ENCODE assay signal across 27 cellular contexts in the genomic region with DNA sequence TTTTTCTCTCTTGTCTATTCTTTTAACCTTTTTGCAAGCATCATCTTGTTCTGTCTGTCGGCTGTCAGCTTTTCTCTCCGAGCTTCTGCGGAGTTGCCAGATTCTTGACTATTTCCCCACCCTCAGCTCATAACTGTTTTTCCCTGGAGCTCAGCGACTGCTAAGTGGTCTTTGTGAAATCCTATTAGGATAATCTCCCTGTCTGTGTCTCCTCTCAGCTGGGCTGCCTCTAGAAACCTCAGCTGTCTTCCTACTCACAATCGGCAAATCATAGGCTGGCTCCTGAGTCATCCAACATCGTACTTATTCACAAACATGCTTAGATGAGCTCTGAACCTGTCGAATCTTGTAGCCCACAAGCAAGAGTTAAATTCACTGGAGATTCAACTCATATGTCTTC.
DNase-seq lines count a peak whose midpoint lies in the region; ATAC-seq, FAIRE-seq and TF ChIP-seq lines count a peak whose summit lies in the region.
"Had no signal": no experiment of that assay in that cellular context is flagged by ENCODE, and none has a peak within 500 bp of the region (broad histone marks: within the 10 kb centered on the region; RNA-seq: fewer than 3 reads in every experiment).

No MANE protein-coding gene starts in this region.

- no peaks in the 10 kb centered on the region for H3K36me3 Mint-ChIP-seq in neural progenitor cell
- H3K36me3 Mint-ChIP-seq: IgD-negative memory B cell had no signal

- H3K36me3 ChIP-seq in neural progenitor cell = no peaks in the 10 kb centered on the region
- no peaks in the 10 kb centered on the region for H3K36me3 ChIP-seq in pancreas
- H3K36me3 ChIP-seq in hepatocyte (replicated peaks; ENCODE audit: insufficient read depth, low read depth) = no peaks in the 10 kb centered on the region
- H3K36me3 ChIP-seq: SJSA1 had no signal

- no peaks in the 10 kb centered on the region for H3K4me1 ChIP-seq in neural progenitor cell
- H3K4me1 ChIP-seq in pancreas = no peaks in the 10 kb centered on the region
- H3K4me1 ChIP-seq in hepatocyte (ENCODE audit: insufficient read depth) = no peaks in the 10 kb centered on the region
- H3K4me1 ChIP-seq: SJSA1 had no signal

- H3K27ac Mint-ChIP-seq in neural progenitor cell = no peak overlapping the region
- H3K27ac Mint-ChIP-seq: H9, IgD-negative memory B cell had no signal

- TF ChIP-seq CTCF in epithelial cell of esophagus (IDR thresholded peaks at IDR 0.05; ENCODE audit: insufficient read depth, low read depth, low read length, missing control alignments) (no peak), neural progenitor cell (IDR thresholded peaks at IDR 0.05) (no peak), pancreas (IDR thresholded peaks at IDR 0.05) (no peak), hepatocyte (IDR thresholded peaks at IDR 0.05; ENCODE audit: poor library complexity) (no peak)

- no peaks in the 10 kb centered on the region for H3K9me2 ChIP-seq in hepatocyte (replicated peaks; ENCODE audit: insufficient read depth)

- H3K27ac ChIP-seq in neural progenitor cell (no peak overlapping the region), pancreas (no peak overlapping the region), hepatocyte (no peak overlapping the region)
- H3K27ac ChIP-seq: GM23248, KMS-11, PC-9, SJSA1 had no signal

- DNase-seq in D341Med (ENCODE audit: low spot score) = peak; percentile 74
- DNase-seq in NCI-H82 treated with DMSO at 0.1 percent for 48 hours (lab: John Stamatoyannopoulos, UW; ENCODE audit: unreplicated experiment) = peak; percentile 99
- peak; percentile 1 for DNase-seq in epithelial cell of esophagus (ENCODE audit: low read depth)
- DNase-seq in neural progenitor cell (ENCODE audit: low spot score) = peak; percentile 21
- no peak for DNase-seq in pancreas
- no peak for DNase-seq in hepatocyte (ENCODE audit: low spot score)
- no peak for DNase-seq in dermis blood vessel endothelial cell
- DNase-seq: 8988T; ACHN; Calu3; GM23248; H9; NCI-H1092; NCI-H1417 treated with DMSO at 0.1 percent for 48 hours; NCI-H1694 treated with DMSO at 0.1 percent for 48 hours; NCI-H2081; NCI-H2171; NCI-H226; NCI-H510A; NCI-H748 treated with DMSO at 0.1 percent for 48 hours; NK-92 treated with Interleukin-12 subunit alpha and Interleukin-12 subunit beta, amount 100 ng/mL, for 24 hours; PC-9 had no signal

- no peaks in the 10 kb centered on the region for H3K9me3 Mint-ChIP-seq in neural progenitor cell
- H3K9me3 Mint-ChIP-seq: H9 had no signal

- H3K4me3 ChIP-seq in epithelial cell of esophagus (ENCODE audit: low read length) = no peak overlapping the region
- no peak overlapping the region for H3K4me3 ChIP-seq in neural progenitor cell
- no peak overlapping the region for H3K4me3 ChIP-seq in pancreas
- no peak overlapping the region for H3K4me3 ChIP-seq in hepatocyte
- H3K4me3 ChIP-seq: GM23248, PC-9, SJSA1 had no signal

- no peak overlapping the region for H3K4me3 Mint-ChIP-seq in neural progenitor cell
- H3K4me3 Mint-ChIP-seq: H9, IgD-negative memory B cell had no signal

- H3K79me2 ChIP-seq in neural progenitor cell (ENCODE audit: low read depth) (no peaks in the 10 kb centered on the region), hepatocyte (no peaks in the 10 kb centered on the region)

- ATAC-seq in pancreas (no peak), HG03460 (IDR thresholded peaks at IDR 0.05; ENCODE audit: unreplicated experiment) (no peak)
- ATAC-seq: Right ventricle myocardium inferior had no signal

- H3F3A ChIP-seq in neural progenitor cell (ENCODE audit: low read depth) = no peaks in the 10 kb centered on the region

- peaks cover 8% of the 10 kb centered on the region for H3K4me1 Mint-ChIP-seq in neural progenitor cell
- H3K4me1 Mint-ChIP-seq: IgD-negative memory B cell had no signal

- intact Hi-C loops in pancreas (cut with DNase I) = no loop called here

- H3K27me3 ChIP-seq in neural progenitor cell (peaks cover 20% of the 10 kb centered on the region), pancreas (no peaks in the 10 kb centered on the region), hepatocyte (no peaks in the 10 kb centered on the region)
- H3K27me3 ChIP-seq: SJSA1 had no signal

- no peak overlapping the region for H3K4me2 ChIP-seq in neural progenitor cell
- no peak overlapping the region for H3K4me2 ChIP-seq in hepatocyte
- H3K4me2 ChIP-seq: KMS-11, PC-9 had no signal

- H3K9me3 ChIP-seq in neural progenitor cell (ENCODE audit: low read depth) = no peaks in the 10 kb centered on the region
- no peaks in the 10 kb centered on the region for H3K9me3 ChIP-seq in pancreas
- no peaks in the 10 kb centered on the region for H3K9me3 ChIP-seq in hepatocyte (ENCODE audit: low read depth)
- H3K9me3 ChIP-seq: SJSA1 had no signal

- no peak for FAIRE-seq in pancreas (lab: Jason Lieb, UNC)

- peaks cover 8% of the 10 kb centered on the region for H3K27me3 Mint-ChIP-seq in neural progenitor cell (ENCODE audit: insufficient read depth, low read depth)
- H3K27me3 Mint-ChIP-seq: IgD-negative memory B cell had no signal

- no peaks in the 10 kb centered on the region for H4K20me1 ChIP-seq in neural progenitor cell (ENCODE audit: low read depth)
- no peaks in the 10 kb centered on the region for H4K20me1 ChIP-seq in hepatocyte (ENCODE audit: insufficient read depth, poor library complexity, severe bottlenecking)

- H2AFZ ChIP-seq in neural progenitor cell (replicated peaks) (no peak overlapping the region), hepatocyte (no peak overlapping the region)
- H2AFZ ChIP-seq: GM23248, PC-9 had no signal

- no peak overlapping the region for H3K9ac ChIP-seq in neural progenitor cell
- H3K9ac ChIP-seq: GM23248, KMS-11 had no signal

- 61 to 67% methylated on average over 7 of the region's 7 CpGs for WGBS in pancreas, 2 donors
- WGBS in hepatocyte (ENCODE audit: low lambda C conversion rate, missing lambda C conversion rate) = 57% methylated on average over 7 of the region's 7 CpGs

Comparison
In these comparisons a context has a peak if more than half of its experiments do, and no peak if none do; other contexts are left out.
1. DNase-seq: peak in D341Med (single experiment), NCI-H82 treated with DMSO at 0.1 percent for 48 hours (single experiment), epithelial cell of esophagus (single experiment) and neural progenitor cell (single experiment); none in pancreas (0 of 6), hepatocyte (single experiment) and dermis blood vessel endothelial cell (single experiment).